ENCODE assay signal across 9 cellular contexts in the genomic region with DNA sequence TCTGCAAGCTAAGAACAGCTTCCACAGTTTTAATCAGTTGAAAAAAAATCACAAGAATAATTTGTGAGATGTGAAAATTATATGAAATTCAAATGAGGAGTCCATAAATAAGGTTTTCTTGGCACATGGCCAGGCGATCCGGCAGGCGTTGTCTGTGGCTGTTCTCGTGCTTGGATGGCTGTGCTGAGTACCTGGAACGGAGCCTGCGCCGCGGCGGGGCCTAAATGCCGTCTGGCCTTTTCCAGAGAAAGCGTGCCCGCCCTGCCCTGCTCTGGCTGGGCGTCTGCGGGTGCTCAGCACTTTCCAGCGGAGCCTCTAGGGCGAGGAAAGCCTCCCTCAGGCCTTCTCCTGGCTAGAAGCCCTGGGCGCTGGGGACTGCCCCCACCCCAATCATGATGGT. TPM values are rescaled to one million over a fixed set of nuclear protein-coding genes. Genes with fewer than 3 reads are reported as not detected.
DNase-seq lines count a peak whose midpoint lies in the region; ATAC-seq and TF ChIP-seq lines count a peak whose summit lies in the region.
"Had no signal": no experiment of that assay in that cellular context is flagged by ENCODE, and none has a peak within 500 bp of the region (broad histone marks: within the 10 kb centered on the region; RNA-seq: fewer than 3 reads in every experiment).

No MANE protein-coding gene starts in this region.

- DNase-seq in LNCaP clone FGC (ENCODE audit: low read depth) (peak; percentile 69), left cardiac atrium (peak; percentile 84), brain microvascular endothelial cell (no peak), HuH-7 (ENCODE audit: low spot score) (no peak)
- DNase-seq: amniotic stem cell had no signal

- H3K4me1 ChIP-seq in stomach smooth muscle (ENCODE audit: control insufficient read depth, insufficient read depth, low read length), result peaks cover 36% of the 10 kb centered on the region

- H3K27ac ChIP-seq in VCaP (peak overlapping the region; percentile 95), stomach smooth muscle (ENCODE audit: low read length) (peak overlapping the region; percentile 46), brain microvascular endothelial cell (no peak overlapping the region)

- in situ Hi-C loops in brain microvascular endothelial cell (cut with HindIII; ENCODE audit: low pct_ligation_motif_present, low sequenced_read_pairs), result no loop called here

- ATAC-seq in left cardiac atrium (peak; percentile 52 to 74), HG03039 (IDR thresholded peaks at IDR 0.05; ENCODE audit: unreplicated experiment) (no peak), HG03159 (IDR thresholded peaks at IDR 0.05; ENCODE audit: unreplicated experiment) (no peak)

- H3K27me3 ChIP-seq in stomach smooth muscle (ENCODE audit: control insufficient read depth in 1 of 2, insufficient read depth in 2 of 2, low read length in 2 of 2) (no peaks in the 10 kb centered on the region), brain microvascular endothelial cell (replicated peaks) (no peaks in the 10 kb centered on the region)

- H3K4me3 ChIP-seq in LNCaP clone FGC (ENCODE audit: low read depth, low read length), result no peak overlapping the region
- no peak overlapping the region for H3K4me3 ChIP-seq in stomach smooth muscle (ENCODE audit: low read length in 2 of 2)
- H3K4me3 ChIP-seq in brain microvascular endothelial cell (ENCODE audit: low read depth, low read length), result no peak overlapping the region

- H3K9ac ChIP-seq in stomach smooth muscle (ENCODE audit: low read length in 2 of 2), result peak overlapping the region; percentile 21 to 31

- H3K9me3 ChIP-seq in stomach smooth muscle (ENCODE audit: control insufficient read depth in 2 of 2, low read length in 2 of 2), result no peaks in the 10 kb centered on the region

- TF ChIP-seq CTCF in LNCaP clone FGC (IDR thresholded peaks at IDR 0.05; ENCODE audit: control insufficient read depth, extremely low read depth, insufficient read depth), result no peak
- TF ChIP-seq CTCF in VCaP (conservative IDR thresholded peaks at IDR 0.05), result no peak
- TF ChIP-seq CTCF in brain microvascular endothelial cell (IDR thresholded peaks at IDR 0.05; ENCODE audit: low read depth, low read length, missing control alignments), result no peak

- H3K36me3 ChIP-seq in stomach smooth muscle (ENCODE audit: control insufficient read depth in 2 of 2, insufficient read depth in 2 of 2, low read length in 2 of 2) (peaks cover 24 to 25% of the 10 kb centered on the region in 2 donors), brain microvascular endothelial cell (replicated peaks) (peaks cover 6% of the 10 kb centered on the region)

- intact Hi-C loops in left cardiac atrium (cut with DNase I), result no loop called here

RNA-seq across cellular contexts. Expression of gene OSBPL5, which starts 41.8 kb away (rescaled TPM):
- 10 to 100 TPM; 17.3 to 21.0 TPM for total RNA-seq in left cardiac atrium

Comparison
In these comparisons a context has a peak if more than half of its experiments do, and no peak if none do; other contexts are left out.
1. DNase-seq: peak in LNCaP clone FGC (single experiment) and left cardiac atrium (single experiment); none in brain microvascular endothelial cell (single experiment) and HuH-7 (single experiment).
2. ATAC-seq: peak in left cardiac atrium (2 of 2); none in HG03039 (single experiment) and HG03159 (single experiment).